In the genomic region with DNA sequence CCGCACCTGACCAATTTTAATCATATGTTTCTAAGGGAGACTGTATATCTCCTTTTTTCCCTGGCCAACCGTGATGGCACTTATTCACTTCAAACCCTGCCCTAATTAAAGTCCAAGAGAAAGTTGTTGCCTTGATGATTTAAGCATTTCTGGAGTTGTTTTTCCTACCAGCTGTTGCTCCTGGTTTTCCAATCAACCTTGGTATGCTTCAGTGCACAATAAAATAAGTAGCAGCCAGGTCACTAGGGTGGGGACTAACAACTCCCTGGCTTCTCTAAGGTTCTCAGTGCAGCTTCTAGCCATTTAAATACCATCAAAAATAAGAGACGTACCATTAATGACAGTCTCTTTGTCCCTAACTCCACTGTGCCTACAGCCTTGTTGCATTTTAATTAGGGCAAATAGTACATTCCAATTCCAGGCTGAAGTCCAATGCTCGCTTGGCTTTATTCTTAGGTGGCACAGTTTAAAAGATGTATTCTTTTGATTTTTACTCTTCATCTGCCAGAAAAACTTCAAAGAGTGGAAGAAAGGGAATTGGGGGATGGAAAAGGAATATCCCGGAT, we compare ENCODE assay signal across 18 cellular contexts. TPM values are rescaled to one million over a fixed set of nuclear protein-coding genes. Genes with fewer than 3 reads are reported as not detected.
"Had no signal": no experiment of that assay in that cellular context is flagged by ENCODE, and none has a peak within 500 bp of the region (broad histone marks: within the 10 kb centered on the region; RNA-seq: fewer than 3 reads in every experiment).

No MANE protein-coding gene starts in this region.

- H3K9me3 ChIP-seq: neutrophil, pancreas, transverse colon, vagina had no signal

- H3K27me3 ChIP-seq: neutrophil, pancreas, transverse colon, vagina had no signal

- H3K27ac ChIP-seq: epithelial cell of prostate, left ventricle myocardium inferior, neutrophil, pancreas, transverse colon, vagina had no signal

- H3K4me3 ChIP-seq: left ventricle myocardium inferior, pancreas, transverse colon, vagina had no signal

- H3K36me3 ChIP-seq: neutrophil, pancreas, transverse colon, vagina had no signal

- DNase-seq: activated CD4-positive, alpha-beta T cell treated with anti-CD3 and anti-CD28 coated beads for 36 hours; activated CD4-positive, alpha-beta T cell treated with anti-CD3 and anti-CD28 coated beads, Interleukin-2, amount 50 U/mL, for 48 hours; activated naive CD4-positive, alpha-beta T cell; activated naive CD8-positive, alpha-beta T cell treated with anti-CD3 and anti-CD28 coated beads for 36 hours; amniotic stem cell; central memory CD4-positive, alpha-beta T cell; endodermal cell; left ventricle myocardium inferior; mesenchymal stem cell; naive thymus-derived CD4-positive, alpha-beta T cell; pancreas; stimulated activated CD4-positive, alpha-beta T cell treated with anti-CD3 and anti-CD28 coated beads, Interleukin-2, amount 100 ng/mL, for 24 hours; stimulated activated naive CD8-positive, alpha-beta T cell treated with anti-CD3 and anti-CD28 coated beads, Interleukin-15, Interleukin-2, amounts not matched to agents 100 U/mL and 50 U/mL, for 24 hours; transverse colon had no signal

- H3K4me1 ChIP-seq: left ventricle myocardium inferior, pancreas, transverse colon had no signal

RNA-seq across cellular contexts. Expression of gene STON2, which starts 11.8 kb away (rescaled TPM):
- total RNA-seq: T-helper 2 cell treated with Interferon-gamma antibody and Interleukin-4, amounts not matched to agents 100 ng/mL and 5 ng/mL, for 36 hours had no signal
